Comparison of ENCODE assay signal across 21 cellular contexts in genomic region chr7:34727464-34727995, GRCh38.
DNase-seq lines count a peak whose midpoint lies in the region; ATAC-seq and TF ChIP-seq lines count a peak whose summit lies in the region.
"Had no signal": no experiment of that assay in that cellular context is flagged by ENCODE, and none has a peak within 500 bp of the region (broad histone marks: within the 10 kb centered on the region; RNA-seq: fewer than 3 reads in every experiment).

No MANE protein-coding gene starts in this region.

- H3K36me3 ChIP-seq in Karpas-422 (ENCODE audit: insufficient read depth, low read length) (no peaks in the 10 kb centered on the region), mucosa of descending colon (ENCODE audit: low read depth) (no peaks in the 10 kb centered on the region)
- H3K36me3 ChIP-seq: suprapubic skin had no signal

- intact Hi-C loops in mucosa of descending colon (cut with DNase I, micrococcal nuclease), result no loop called here

- no peaks in the 10 kb centered on the region for H3K27me3 ChIP-seq in Karpas-422 (ENCODE audit: low read length)
- H3K27me3 ChIP-seq: suprapubic skin had no signal

- no peak overlapping the region for H3K4me2 ChIP-seq in Karpas-422 (ENCODE audit: low read depth, low read length, poor library complexity, severe bottlenecking)

- H3K27ac ChIP-seq in Karpas-422 (ENCODE audit: low read length), result no peak overlapping the region
- H3K27ac ChIP-seq: skin epidermis, suprapubic skin had no signal

- ATAC-seq in GM18867 (IDR thresholded peaks at IDR 0.05; ENCODE audit: unreplicated experiment) (peak; percentile 43), mucosa of descending colon (no peak)
- ATAC-seq: activated naive CD8-positive, alpha-beta T cell treated with anti-CD3 and anti-CD28 coated beads, Interleukin-2, amount 50 U/mL, for 24 hours; effector memory CD8-positive, alpha-beta T cell; natural killer cell treated with Interleukin-12 subunit alpha and Interleukin-12 subunit beta and Interleukin-15 and Interleukin-18, amount 100 ng/mL, for 72 hours; T-helper 17 cell; WTC11 had no signal

- H3K79me2 ChIP-seq in Karpas-422 (ENCODE audit: low read length), result no peaks in the 10 kb centered on the region

- no peaks in the 10 kb centered on the region for H4K20me1 ChIP-seq in Karpas-422 (ENCODE audit: insufficient read depth, low read depth, low read length)

- H3K4me3 ChIP-seq in Karpas-422 (ENCODE audit: low read length) (no peak overlapping the region), mucosa of descending colon (no peak overlapping the region)
- H3K4me3 ChIP-seq: skin epidermis, suprapubic skin had no signal

- no peak overlapping the region for H3K9ac ChIP-seq in Karpas-422 (ENCODE audit: low read length)

- no peaks in the 10 kb centered on the region for H3K9me2 ChIP-seq in Karpas-422 (replicated peaks; ENCODE audit: insufficient read depth, low read length)

- DNase-seq in DMS153 (lab: John Stamatoyannopoulos, UW), result peak; percentile 84
- peak; percentile 5 for DNase-seq in NCI-H1092 (lab: John Stamatoyannopoulos, UW)
- DNase-seq in NCI-H526 treated with DMSO at 0.1 percent for 48 hours (lab: John Stamatoyannopoulos, UW), result peak; percentile 79
- no peak for DNase-seq in Karpas-422
- no peak for DNase-seq in NCI-H2081 (lab: John Stamatoyannopoulos, UW)
- DNase-seq in mucosa of descending colon, result no peak
- DNase-seq in GOT3 (lab: John Stamatoyannopoulos, UW), result no peak
- DNase-seq: activated naive CD8-positive, alpha-beta T cell treated with anti-CD3 and anti-CD28 coated beads, Interleukin-2, amount 50 U/mL, for 24 hours; effector memory CD8-positive, alpha-beta T cell; Kasumi-1; mammary epithelial cell; NCI-H226; SIG-M5; stimulated activated CD4-positive, alpha-beta T cell treated with anti-CD3 and anti-CD28 coated beads, Interleukin-4, amount 100 ng/mL, for 4 hours; stimulated activated CD8-positive, alpha-beta memory T cell treated with anti-CD3 and anti-CD28 coated beads, Interleukin-4, amount 100 ng/mL, for 48 hours; T-helper 17 cell had no signal

- H3K4me1 ChIP-seq in Karpas-422 (ENCODE audit: low read length) (no peaks in the 10 kb centered on the region), mucosa of descending colon (ENCODE audit: low read depth) (no peaks in the 10 kb centered on the region)
- H3K4me1 ChIP-seq: suprapubic skin had no signal

- TF ChIP-seq CTCF in mucosa of descending colon (IDR thresholded peaks at IDR 0.05), result no peak

- H3K9me3 ChIP-seq in Karpas-422 (ENCODE audit: low read length) (no peaks in the 10 kb centered on the region), mucosa of descending colon (no peaks in the 10 kb centered on the region)
- H3K9me3 ChIP-seq: suprapubic skin had no signal

- no peak overlapping the region for H2AFZ ChIP-seq in Karpas-422 (ENCODE audit: low read length)

Comparison
In these comparisons a context has a peak if more than half of its experiments do, and no peak if none do; other contexts are left out.
1. DNase-seq: peak in DMS153 (single experiment), NCI-H1092 (single experiment) and NCI-H526 treated with DMSO at 0.1 percent for 48 hours (single experiment); none in Karpas-422 (single experiment), NCI-H2081 (0 of 2), mucosa of descending colon (0 of 3) and GOT3 (single experiment).